20 cellular contexts compared by ENCODE assay signal in genomic region chr22:22673628-22674027, GRCh38. TPM values are rescaled to one million over a fixed set of nuclear protein-coding genes. Genes with fewer than 3 reads are reported as not detected.
DNase-seq lines count a peak whose midpoint lies in the region; ATAC-seq, FAIRE-seq and TF ChIP-seq lines count a peak whose summit lies in the region.
"Had no signal": no experiment of that assay in that cellular context is flagged by ENCODE, and none has a peak within 500 bp of the region (broad histone marks: within the 10 kb centered on the region; RNA-seq: fewer than 3 reads in every experiment).

No MANE protein-coding gene starts in this region.

- H3K4me3 ChIP-seq in bronchial epithelial cell (ENCODE audit: low read depth, low read length), result no peak overlapping the region
- no peak overlapping the region for H3K4me3 ChIP-seq in left lung
- H3K4me3 ChIP-seq in upper lobe of right lung, result no peak overlapping the region
- H3K4me3 ChIP-seq: A549, BLaER1, GM12878 had no signal

- no peak overlapping the region for H3K27ac ChIP-seq in left lung
- H3K27ac ChIP-seq in upper lobe of right lung, result no peak overlapping the region
- H3K27ac ChIP-seq: 22Rv1, A549, BLaER1 had no signal

- BruUV-seq in Calu3 (replicated peaks; lab: Mats Ljungman, UMichigan), result no TSS peak

- H3K27me3 Mint-ChIP-seq in Calu3 (ENCODE audit: unreplicated experiment), result peaks cover 86% of the 10 kb centered on the region

- H3K27me3 ChIP-seq in bronchial epithelial cell (ENCODE audit: control insufficient read depth, insufficient read depth, low read length), result no peaks in the 10 kb centered on the region
- H3K27me3 ChIP-seq in left lung, result no peaks in the 10 kb centered on the region
- no peaks in the 10 kb centered on the region for H3K27me3 ChIP-seq in upper lobe of right lung
- H3K27me3 ChIP-seq: BLaER1 had no signal

- CTCF ChIA-PET in Calu3 (lab: Charles Lee), result no interaction called here

- H3K27ac Mint-ChIP-seq in Calu3 (ENCODE audit: unreplicated experiment), result no peak overlapping the region
- H3K27ac Mint-ChIP-seq: CD14-positive monocyte; CD4-positive, alpha-beta memory T cell; HFFc6 had no signal

- TF ChIP-seq CTCF in bronchial epithelial cell (IDR thresholded peaks at IDR 0.05; ENCODE audit: insufficient read depth, low read length, severe bottlenecking) (no peak), left lung (IDR thresholded peaks at IDR 0.05) (no peak), upper lobe of right lung (IDR thresholded peaks at IDR 0.05) (no peak), Calu3 (IDR thresholded peaks at IDR 0.05; ENCODE audit: unreplicated experiment) (no peak)

- intact Hi-C loops in left lung (cut with DNase I) (no loop called here), upper lobe of right lung (cut with DNase I) (no loop called here), Calu3 (cut with micrococcal nuclease; ENCODE audit: unreplicated experiment) (no loop called here)

- DNase-seq in activated effector memory CD4-positive, alpha-beta T cell treated with anti-CD3 and anti-CD28 coated beads, Interleukin-2, amount 50 U/mL, for 16 hours, result peak; percentile 28
- no peak for DNase-seq in activated effector memory CD4-positive, alpha-beta T cell treated with Interleukin-2 at 50 U/mL for 16 hours
- no peak for DNase-seq in bronchial epithelial cell (ENCODE audit: low read depth)
- no peak for DNase-seq in left lung
- no peak for DNase-seq in upper lobe of right lung
- no peak for DNase-seq in central memory CD4-positive, alpha-beta T cell
- no peak for DNase-seq in Calu3
- DNase-seq: CD4-positive, alpha-beta memory T cell; GOT3; H7; HFFc6; IMR-90 had no signal

- FAIRE-seq in bronchial epithelial cell (lab: Jason Lieb, UNC), result peak; percentile 93
- FAIRE-seq: A549, GM12878, HTR-8/SVneo had no signal

- H3K9me3 ChIP-seq in left lung, result peaks cover 0 to 4% of the 10 kb centered on the region in 2 donors
- H3K9me3 ChIP-seq in upper lobe of right lung, result no peaks in the 10 kb centered on the region

- ATAC-seq in left lung (peak; percentile 74), upper lobe of right lung (peak; percentile 31), GM21447 (IDR thresholded peaks at IDR 0.05; ENCODE audit: unreplicated experiment) (no peak)
- ATAC-seq: A549, GM12878, HCT116 had no signal

- H3K9me3 Mint-ChIP-seq in Calu3 (ENCODE audit: low read depth, unreplicated experiment), result no peaks in the 10 kb centered on the region
- H3K9me3 Mint-ChIP-seq: CD4-positive, alpha-beta memory T cell had no signal

- H3K36me3 Mint-ChIP-seq in Calu3 (ENCODE audit: insufficient read depth, unreplicated experiment), result no peaks in the 10 kb centered on the region
- H3K36me3 Mint-ChIP-seq: CD14-positive monocyte; CD4-positive, alpha-beta memory T cell had no signal

- H3K36me3 ChIP-seq in bronchial epithelial cell (ENCODE audit: control insufficient read depth, insufficient read depth, low read length) (no peaks in the 10 kb centered on the region), left lung (no peaks in the 10 kb centered on the region), upper lobe of right lung (no peaks in the 10 kb centered on the region)
- H3K36me3 ChIP-seq: BLaER1 had no signal

- no peaks in the 10 kb centered on the region for H3K4me1 ChIP-seq in left lung
- no peaks in the 10 kb centered on the region for H3K4me1 ChIP-seq in upper lobe of right lung
- H3K4me1 ChIP-seq: A549 had no signal

- no peak overlapping the region for H3K4me3 Mint-ChIP-seq in Calu3 (ENCODE audit: low read depth, unreplicated experiment)
- H3K4me3 Mint-ChIP-seq: CD14-positive monocyte; CD4-positive, alpha-beta memory T cell; HFFc6 had no signal

- no peaks in the 10 kb centered on the region for H3K4me1 Mint-ChIP-seq in Calu3 (ENCODE audit: low read depth, unreplicated experiment)
- H3K4me1 Mint-ChIP-seq: CD14-positive monocyte; CD4-positive, alpha-beta memory T cell had no signal

RNA-seq across cellular contexts. Expression of gene GGTLC2, which starts 29.2 kb away (rescaled TPM):
- total RNA-seq in bronchial epithelial cell, result not detected in 2 replicates
- under 1 TPM; 0.47 to 0.55 TPM for total RNA-seq in left lung
- total RNA-seq in upper lobe of right lung, result 6.5 TPM
- total RNA-seq in Calu3 (2022), result not detected in 2 replicates
- total RNA-seq: CD4-positive, alpha-beta memory T cell; GM12878; H7; HFFc6; IMR-90 had no signal
